8 cellular contexts compared by ENCODE assay signal in the genomic region with DNA sequence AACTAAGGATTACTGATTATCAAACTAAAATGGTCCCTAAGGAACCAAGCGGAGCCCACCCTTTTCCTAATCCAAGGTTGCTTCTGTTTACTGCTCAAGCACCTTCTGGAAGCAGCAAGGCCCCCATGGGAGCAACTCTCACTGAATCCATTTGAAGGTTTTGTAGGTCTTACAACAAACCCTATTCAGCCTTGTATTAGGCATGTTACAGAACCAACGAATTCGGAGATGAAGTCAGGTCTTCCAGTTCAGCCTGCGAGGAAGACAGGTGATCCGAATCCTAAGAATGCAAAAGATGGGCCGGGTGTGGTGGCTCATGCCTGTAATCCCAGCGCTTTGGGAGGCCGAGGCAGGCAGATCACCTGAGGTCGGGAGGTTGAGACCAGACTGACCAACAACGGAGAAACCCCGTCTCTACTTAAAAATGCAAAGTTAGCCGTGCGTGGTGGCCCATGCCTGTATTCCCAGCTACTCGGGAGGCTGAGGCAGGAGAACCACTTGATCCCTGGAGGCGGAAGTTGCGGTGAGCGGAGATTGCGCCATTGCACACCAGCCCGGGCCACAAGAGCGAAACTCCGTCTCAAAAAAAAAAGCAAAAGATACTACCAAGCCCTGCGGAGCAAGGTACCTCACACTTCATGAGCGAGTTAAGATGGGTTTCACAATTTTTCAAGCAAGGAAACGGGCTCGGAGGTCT. TPM values are rescaled to one million over a fixed set of nuclear protein-coding genes. Genes with fewer than 3 reads are reported as not detected.
DNase-seq lines count a peak whose midpoint lies in the region; ATAC-seq, FAIRE-seq and TF ChIP-seq lines count a peak whose summit lies in the region.

No MANE protein-coding gene starts in this region.

- CTCF ChIA-PET in RWPE1 (lab: Yijun Ruan, JAX), result no interaction called here

- ATAC-seq in HG02870 (IDR thresholded peaks at IDR 0.05; ENCODE audit: unreplicated experiment), result no peak

- peak overlapping the region; percentile 86 to 89 for H3K4me3 ChIP-seq in foreskin fibroblast (ENCODE audit: low read depth in 1 of 2, low read length in 2 of 2)

- POLR2A ChIA-PET in RWPE1 (lab: Yijun Ruan, JAX; ENCODE audit: low non-redundant PET), result interaction anchor here (0.5 kb wide), 1 partner anchor 305 kb away, joined by 3 read pairs; no protein-coding TSS in a partner anchor

- DNase-seq in D721Med (ENCODE audit: insufficient read length, low spot score) (no peak), RWPE1 (ENCODE audit: low spot score) (no peak), foreskin fibroblast (no peak), pons (ENCODE audit: low spot score) (peak; percentile 35), dermis blood vessel endothelial cell (no peak), NCI-H2227 (lab: John Stamatoyannopoulos, UW; ENCODE audit: unreplicated experiment) (no peak), DMS79 (lab: John Stamatoyannopoulos, UW) (no peak)

- TF ChIP-seq CTCF in D721Med (IDR thresholded peaks at IDR 0.05; ENCODE audit: insufficient read depth, missing control alignments) (no peak), RWPE1 (conservative IDR thresholded peaks at IDR 0.05; ENCODE audit: low read depth) (no peak), foreskin fibroblast (IDR thresholded peaks at IDR 0.05; ENCODE audit: low read depth, low read length) (no peak)

- H3K27ac ChIP-seq in RWPE1, result peak overlapping the region; percentile 93

- FAIRE-seq in D721Med (lab: Jason Lieb, UNC), result peak; percentile 48

RNA-seq across cellular contexts. Expression of a gene that starts 0.7 kb away (rescaled TPM):
- not detected in 2 replicates for total RNA-seq in dermis blood vessel endothelial cell

RNA-seq across cellular contexts. Expression of a gene that starts 0.9 kb away (rescaled TPM):
- total RNA-seq in dermis blood vessel endothelial cell, result 4.6 and 13.2 TPM in 2 replicates
